ENCODE assay signal across 1 cellular context in genomic region chr4:56637791-56638190, GRCh38.
TF ChIP-seq lines count a peak whose summit lies in the region.

No MANE protein-coding gene starts in this region.

TF ChIP-seq in SK-N-SH treated with all-trans-retinoic acid at 6 μM for 48 hours, 23 proteins besides CTCF, POLR2A, EP300 and RAD21 (continued from another document):
- TF ChIP-seq TSHZ2 (CRISPR knock-in tag; IDR thresholded peaks at IDR 0.05) (no peak), CREB5 (CRISPR knock-in tag; IDR thresholded peaks at IDR 0.05; ENCODE audit: low read depth) (no peak), ZNF8 (CRISPR knock-in tag; IDR thresholded peaks at IDR 0.05) (no peak), ISL1 (CRISPR knock-in tag; IDR thresholded peaks at IDR 0.05) (no peak), PATZ1 (CRISPR knock-in tag; IDR thresholded peaks at IDR 0.05; ENCODE audit: borderline replicate concordance) (no peak), TCF4 (CRISPR knock-in tag; IDR thresholded peaks at IDR 0.05; ENCODE audit: borderline replicate concordance) (no peak), PPARA (CRISPR knock-in tag; IDR thresholded peaks at IDR 0.05; ENCODE audit: borderline replicate concordance) (no peak), ZC3H10 (CRISPR knock-in tag; IDR thresholded peaks at IDR 0.05) (no peak), CSRNP3 (CRISPR knock-in tag; IDR thresholded peaks at IDR 0.05) (no peak), ZNF70 (CRISPR knock-in tag; IDR thresholded peaks at IDR 0.05) (no peak), ZFP3 (CRISPR knock-in tag; IDR thresholded peaks at IDR 0.05) (no peak), ARNTL (CRISPR knock-in tag; IDR thresholded peaks at IDR 0.05; ENCODE audit: borderline replicate concordance, low read depth) (no peak), BACH2 (CRISPR knock-in tag; IDR thresholded peaks at IDR 0.05; ENCODE audit: borderline replicate concordance) (no peak), ESRRG (CRISPR knock-in tag; IDR thresholded peaks at IDR 0.05) (no peak), ZFP30 (CRISPR knock-in tag; IDR thresholded peaks at IDR 0.05) (no peak)
